In the genomic region with DNA sequence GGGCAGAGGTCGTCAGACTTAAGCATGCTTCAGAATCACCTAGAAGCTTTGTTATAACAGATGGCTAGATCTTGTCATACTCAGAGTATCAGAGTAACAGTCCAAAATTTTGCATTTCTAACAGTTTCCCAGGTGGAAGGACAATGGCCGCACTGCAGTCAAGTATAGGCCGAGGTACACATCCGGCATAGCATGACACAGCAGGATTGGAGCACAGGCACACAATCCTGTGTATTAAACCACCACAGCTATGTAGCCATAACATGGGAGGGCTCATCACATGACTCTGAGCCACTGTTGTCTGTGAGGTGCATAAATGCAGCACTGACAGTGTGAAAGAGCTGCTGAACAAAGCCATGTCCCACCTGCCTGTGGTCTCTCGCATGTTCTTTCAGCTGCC, we compare ENCODE assay signal across 23 cellular contexts.
DNase-seq lines count a peak whose midpoint lies in the region; ATAC-seq, FAIRE-seq and TF ChIP-seq lines count a peak whose summit lies in the region.
"Had no signal": no experiment of that assay in that cellular context is flagged by ENCODE, and none has a peak within 500 bp of the region (broad histone marks: within the 10 kb centered on the region; RNA-seq: fewer than 3 reads in every experiment).

No MANE protein-coding gene starts in this region.

- no peak for TF ChIP-seq EP300 in HepG2 (IDR thresholded peaks at IDR 0.05; ENCODE audit: low read depth in 2 of 2, low read length in 2 of 2)
- TF ChIP-seq EP300 in HepG2 (CRISPR knock-in tag; IDR thresholded peaks at IDR 0.05; ENCODE audit: borderline replicate concordance): no peak

- no peak for TF ChIP-seq POLR2A in HepG2 (IDR thresholded peaks at IDR 0.05; ENCODE audit: insufficient read depth in 1 of 2, low read depth in 2 of 2, low read length in 2 of 2)
- no peak for TF ChIP-seq POLR2A in right lobe of liver (IDR thresholded peaks at IDR 0.05)

- H3K14ac ChIP-seq in trophoblast cell (ENCODE audit: low read length): no peak overlapping the region

- no peak for DNase-seq in HepG2 (ENCODE audit: low spot score)
- DNase-seq in right lobe of liver: no peak
- no peak for DNase-seq in trophoblast cell
- no peak for DNase-seq in dorsolateral prefrontal cortex
- no peak for DNase-seq in SW 1271 (lab: John Stamatoyannopoulos, UW)
- DNase-seq: Caco-2; CD4-positive, CD25-positive, alpha-beta regulatory T cell; CD8-positive, alpha-beta T cell; DMS153; DND-41; GM23248; H9 had no signal

- no peak overlapping the region; the same call in 1 of the 2 replicates for H3K4me2 ChIP-seq in HepG2 (ENCODE audit: low read depth, low read length)
- no peak overlapping the region for H3K4me2 ChIP-seq in trophoblast cell (ENCODE audit: low read length)
- H3K4me2 ChIP-seq: BLaER1 had no signal

- TF ChIP-seq CTCF in HepG2 (CRISPR knock-in tag; IDR thresholded peaks at IDR 0.05) (no peak), right lobe of liver (IDR thresholded peaks at IDR 0.05) (no peak), dorsolateral prefrontal cortex (IDR thresholded peaks at IDR 0.05 in 54 of 56, conservative IDR thresholded peaks at IDR 0.05 in 2 of 56; ENCODE audit: low read depth in 1 of 56, partially characterized antibody in 56 of 56) (no peak)

- POLR2A ChIA-PET in HepG2 (lab: Yijun Ruan, JAX): no interaction called here

- WGBS in HepG2 (ENCODE audit: low lambda C conversion rate): 43% methylated on average over 5 of the region's 5 CpGs
- 40% methylated on average over 1 of the region's 5 CpGs for WGBS in right lobe of liver (ENCODE audit: insufficient coverage, low coverage, low lambda C conversion rate, missing lambda C conversion rate)
- no CpG with 5 or more reads among the region's 5 CpGs for WGBS in trophoblast cell (ENCODE audit: extremely low coverage, insufficient coverage, insufficient read length)

- H3K9me3 Mint-ChIP-seq in stimulated activated memory B cell treated with anti-CD40 and anti-IgM and Interleukin-4, amounts not matched to agents 10 μg/mL and 1 μg/mL and 100 μg/mL, for 72 hours: peaks cover 4% of the 10 kb centered on the region
- H3K9me3 Mint-ChIP-seq: CD4-positive, CD25-positive, alpha-beta regulatory T cell; CD8-positive, alpha-beta T cell had no signal

- H3K27ac ChIP-seq in HepG2 (ENCODE audit: extremely low read length, insufficient read depth, low read length) (no peak overlapping the region), right lobe of liver (no peak overlapping the region), trophoblast cell (ENCODE audit: low read depth, low read length) (no peak overlapping the region), dorsolateral prefrontal cortex (no peak overlapping the region)
- H3K27ac ChIP-seq: 22Rv1, BLaER1, C4-2B, GM23248 had no signal

- in situ Hi-C loops in HepG2 (cut with HindIII; ENCODE audit: extremely low pct_ligation_motif_present, low pct_unique_long_range_greater_than_20kb): no loop called here

- H3K36me3 ChIP-seq in HepG2 (replicated peaks in 1 of 2; ENCODE audit: control insufficient read depth in 1 of 2, insufficient read depth in 2 of 2, low read length in 2 of 2) (no peaks in the 10 kb centered on the region), right lobe of liver (no peaks in the 10 kb centered on the region), trophoblast cell (ENCODE audit: control insufficient read depth in 1 of 2, insufficient read depth in 2 of 2, low read length in 2 of 2) (no peaks in the 10 kb centered on the region)
- H3K36me3 ChIP-seq: BLaER1 had no signal

- no peak overlapping the region for H2AK5ac ChIP-seq in trophoblast cell (ENCODE audit: low read length)

- H3K27me3 Mint-ChIP-seq in stimulated activated memory B cell treated with anti-CD40 and anti-IgM and Interleukin-4, amounts not matched to agents 10 μg/mL and 1 μg/mL and 100 μg/mL, for 72 hours: peaks cover 20% of the 10 kb centered on the region

- no peaks in the 10 kb centered on the region for H3K4me1 Mint-ChIP-seq in stimulated activated memory B cell treated with anti-CD40 and anti-IgM and Interleukin-4, amounts not matched to agents 10 μg/mL and 1 μg/mL and 100 μg/mL, for 72 hours
- H3K4me1 Mint-ChIP-seq: B cell had no signal

- no TSS peak for BruUV-seq in HepG2 (replicated peaks; lab: Mats Ljungman, UMichigan)

- intact Hi-C loops in HepG2 (cut with micrococcal nuclease; ENCODE audit: unreplicated experiment): no loop called here
- intact Hi-C loops in right lobe of liver (cut with DNase I): no loop called here
- intact Hi-C loops in dorsolateral prefrontal cortex (cut with DNase I): no loop called here

- peaks cover 25% of the 10 kb centered on the region for H3K4me1 ChIP-seq in HepG2 (ENCODE audit: insufficient read depth, low read length)
- no peaks in the 10 kb centered on the region for H3K4me1 ChIP-seq in right lobe of liver
- peaks cover 3 to 5% of the 10 kb centered on the region in 2 experiments for H3K4me1 ChIP-seq in trophoblast cell (ENCODE audit: control insufficient read depth in 1 of 2, insufficient read depth in 2 of 2, low read length in 2 of 2)
- H3K4me1 ChIP-seq: BLaER1 had no signal

- TF ChIP-seq RAD21 in HepG2 (CRISPR knock-in tag; IDR thresholded peaks at IDR 0.05): no peak

- H2AFZ ChIP-seq in HepG2 (ENCODE audit: low read length) (no peak overlapping the region), trophoblast cell (ENCODE audit: insufficient read depth, low read length, poor library complexity) (no peak overlapping the region)
- H2AFZ ChIP-seq: GM23248 had no signal

- H3K27ac Mint-ChIP-seq in stimulated activated memory B cell treated with anti-CD40 and anti-IgM and Interleukin-4, amounts not matched to agents 10 μg/mL and 1 μg/mL and 100 μg/mL, for 72 hours: no peak overlapping the region
- H3K27ac Mint-ChIP-seq: B cell; CD4-positive, CD25-positive, alpha-beta regulatory T cell; CD8-positive, alpha-beta T cell; H9 had no signal

- peaks cover 0 to 3% of the 10 kb centered on the region in 2 experiments; a peak in 2 of 5 replicates for H3K27me3 ChIP-seq in HepG2 (ENCODE audit: control insufficient read depth in 1 of 2, insufficient read depth in 2 of 2, low read length in 2 of 2)
- H3K27me3 ChIP-seq in right lobe of liver: no peaks in the 10 kb centered on the region
- H3K27me3 ChIP-seq in trophoblast cell (ENCODE audit: insufficient read depth, low read length): no peaks in the 10 kb centered on the region
- peaks cover 0 to 11% (median 0%) of the 10 kb centered on the region in 45 donors for H3K27me3 ChIP-seq in dorsolateral prefrontal cortex
- H3K27me3 ChIP-seq: BLaER1 had no signal

- no peak overlapping the region for H3K4me3 ChIP-seq in HepG2 (replicated peaks in 1 of 3; ENCODE audit: insufficient read depth in 1 of 3, low read depth in 2 of 3, low read length in 3 of 3)
- no peak overlapping the region for H3K4me3 ChIP-seq in right lobe of liver
- no peak overlapping the region for H3K4me3 ChIP-seq in trophoblast cell (ENCODE audit: low read depth, low read length)
- H3K4me3 ChIP-seq in dorsolateral prefrontal cortex: no peak overlapping the region
- H3K4me3 ChIP-seq: BLaER1, GM23248 had no signal

- no peak overlapping the region for H3K18ac ChIP-seq in trophoblast cell (ENCODE audit: low read length)

- no peak overlapping the region for H4K8ac ChIP-seq in trophoblast cell (ENCODE audit: low read depth, low read length)

- peaks cover 2% of the 10 kb centered on the region for H3K79me1 ChIP-seq in trophoblast cell (ENCODE audit: low read length)

- no peak overlapping the region for H3K23ac ChIP-seq in trophoblast cell (ENCODE audit: low read length)

- no peak overlapping the region for H2BK5ac ChIP-seq in trophoblast cell (ENCODE audit: low read depth, low read length, poor library complexity)

- no peaks in the 10 kb centered on the region for H3K36me3 Mint-ChIP-seq in stimulated activated memory B cell treated with anti-CD40 and anti-IgM and Interleukin-4, amounts not matched to agents 10 μg/mL and 1 μg/mL and 100 μg/mL, for 72 hours
- H3K36me3 Mint-ChIP-seq: CD4-positive, CD25-positive, alpha-beta regulatory T cell; CD8-positive, alpha-beta T cell had no signal

- H2BK12ac ChIP-seq in trophoblast cell (ENCODE audit: low read length): peak overlapping the region; percentile 5

- no peaks in the 10 kb centered on the region for H4K20me1 ChIP-seq in HepG2 (ENCODE audit: insufficient read depth, low read length)
- H4K20me1 ChIP-seq: BLaER1 had no signal

- H3K4ac ChIP-seq in trophoblast cell (ENCODE audit: low read depth, low read length): no peak overlapping the region

- no peak overlapping the region for H2BK120ac ChIP-seq in trophoblast cell (ENCODE audit: insufficient read depth, low read length, poor library complexity)

- H3K9ac ChIP-seq in HepG2 (ENCODE audit: insufficient read depth, low read depth, low read length) (no peak overlapping the region), trophoblast cell (ENCODE audit: low read length) (no peak overlapping the region)
- H3K9ac ChIP-seq: BLaER1, GM23248 had no signal

- H3K9me3 ChIP-seq in HepG2 (ENCODE audit: low read length) (no peaks in the 10 kb centered on the region), right lobe of liver (no peaks in the 10 kb centered on the region), trophoblast cell (ENCODE audit: insufficient read depth, low read depth, low read length) (peaks cover 3% of the 10 kb centered on the region)

- no peak overlapping the region for H4K91ac ChIP-seq in trophoblast cell (ENCODE audit: low read depth, low read length)

- ATAC-seq in HepG2 (no peak), right lobe of liver (no peak), HG03442 (IDR thresholded peaks at IDR 0.05; ENCODE audit: unreplicated experiment) (no peak), HG02798 (IDR thresholded peaks at IDR 0.05; ENCODE audit: poor library complexity, unreplicated experiment) (no peak)
- peak; percentile 17 for ATAC-seq in stimulated activated memory B cell treated with anti-CD40 and anti-IgM and Interleukin-4, amounts not matched to agents 10 μg/mL and 1 μg/mL and 100 μg/mL, for 72 hours
- ATAC-seq: CD8-positive, alpha-beta T cell; HCT116 had no signal

- H4K12ac ChIP-seq in trophoblast cell (ENCODE audit: low read depth, low read length): peak overlapping the region; percentile 11

- no peaks in the 10 kb centered on the region for H3K79me2 ChIP-seq in HepG2 (ENCODE audit: insufficient read depth, low read length)
- H3K79me2 ChIP-seq in trophoblast cell (ENCODE audit: control insufficient read depth, insufficient read depth, low read length, poor library complexity): no peaks in the 10 kb centered on the region

- no peak overlapping the region for H3K4me3 Mint-ChIP-seq in stimulated activated memory B cell treated with anti-CD40 and anti-IgM and Interleukin-4, amounts not matched to agents 10 μg/mL and 1 μg/mL and 100 μg/mL, for 72 hours
- H3K4me3 Mint-ChIP-seq: B cell; CD4-positive, CD25-positive, alpha-beta regulatory T cell; CD8-positive, alpha-beta T cell; H9 had no signal

- no peak for FAIRE-seq in HepG2 (lab: Jason Lieb, UNC)
- FAIRE-seq: A204.1, G401.6, GM12892 had no signal

- CTCF ChIA-PET in HepG2 (lab: Yijun Ruan, JAX; ENCODE audit: low intra/inter-chr PET ratio, low total read pairs): no interaction called here
